ENCODE assay signal across 23 cellular contexts in the genomic region with DNA sequence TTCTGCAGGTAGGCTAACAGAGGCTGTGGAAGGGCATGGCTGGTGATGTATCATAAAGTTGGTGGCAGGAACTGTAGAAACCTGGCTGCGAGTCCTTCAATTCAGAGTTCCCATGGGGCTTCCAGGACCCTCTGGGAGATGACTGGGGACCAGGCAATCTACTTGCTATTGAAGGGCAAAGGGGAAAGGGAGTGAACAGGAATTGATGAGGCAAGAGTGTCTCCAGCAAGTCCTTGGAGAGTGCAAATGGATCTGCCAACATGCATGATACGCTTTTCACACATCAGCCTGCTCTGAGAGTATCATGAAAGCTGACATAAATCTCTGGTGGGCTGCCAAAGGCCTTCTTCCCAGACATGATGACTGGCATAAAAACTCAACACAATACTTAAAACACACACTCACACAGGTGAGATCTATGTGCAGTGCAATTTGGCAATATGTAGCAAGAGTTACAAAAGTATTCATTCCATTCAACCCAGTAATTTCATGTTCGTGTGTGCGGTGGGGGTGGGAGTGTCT.
DNase-seq lines count a peak whose midpoint lies in the region; ATAC-seq, FAIRE-seq and TF ChIP-seq lines count a peak whose summit lies in the region.
"Had no signal": no experiment of that assay in that cellular context is flagged by ENCODE, and none has a peak within 500 bp of the region (broad histone marks: within the 10 kb centered on the region; RNA-seq: fewer than 3 reads in every experiment).

No MANE protein-coding gene starts in this region.

- no peak overlapping the region for H3K4me2 ChIP-seq in HepG2 (ENCODE audit: low read depth, low read length)
- H3K4me2 ChIP-seq: BLaER1 treated with 17β-estradiol and CSF1 and Interleukin-3, amounts not matched to agents 10 nM and 100 nM; GM23338 had no signal

- POLR2A ChIA-PET in HepG2 (lab: Yijun Ruan, JAX), result no interaction called here

- TF ChIP-seq EP300 in HepG2 (IDR thresholded peaks at IDR 0.05; ENCODE audit: low read depth in 2 of 2, low read length in 2 of 2), result no peak
- TF ChIP-seq EP300 in HepG2 (CRISPR knock-in tag; IDR thresholded peaks at IDR 0.05; ENCODE audit: borderline replicate concordance), result no peak

- TF ChIP-seq POLR2A in HepG2 (IDR thresholded peaks at IDR 0.05; ENCODE audit: insufficient read depth in 1 of 2, low read depth in 2 of 2, low read length in 2 of 2) (no peak), right lobe of liver (IDR thresholded peaks at IDR 0.05) (no peak)

- H3K36me3 ChIP-seq in right atrium auricular region (no peaks in the 10 kb centered on the region), HepG2 (replicated peaks in 1 of 2; ENCODE audit: control insufficient read depth in 1 of 2, insufficient read depth in 2 of 2, low read length in 2 of 2) (no peaks in the 10 kb centered on the region), right lobe of liver (no peaks in the 10 kb centered on the region), subcutaneous abdominal adipose tissue (ENCODE audit: control insufficient read depth in 5 of 5, insufficient read depth in 5 of 5, low read length in 5 of 5) (no peaks in the 10 kb centered on the region)
- H3K36me3 ChIP-seq: BE2C; BLaER1 treated with 17β-estradiol and CSF1 and Interleukin-3, amounts not matched to agents 10 nM and 100 nM had no signal

- no peaks in the 10 kb centered on the region for H3K79me2 ChIP-seq in HepG2 (ENCODE audit: insufficient read depth, low read length)

- no peak overlapping the region for H3K4me3 ChIP-seq in right atrium auricular region
- H3K4me3 ChIP-seq in HepG2 (replicated peaks in 1 of 3; ENCODE audit: insufficient read depth in 1 of 3, low read depth in 2 of 3, low read length in 3 of 3), result no peak overlapping the region
- no peak overlapping the region for H3K4me3 ChIP-seq in right lobe of liver
- no peak overlapping the region for H3K4me3 ChIP-seq in subcutaneous abdominal adipose tissue (ENCODE audit: low read depth in 1 of 5, low read length in 5 of 5)
- H3K4me3 ChIP-seq: BLaER1 treated with 17β-estradiol and CSF1 and Interleukin-3, amounts not matched to agents 10 nM and 100 nM; GM12878; GM23338 had no signal

- CTCF ChIA-PET in HepG2 (lab: Yijun Ruan, JAX; ENCODE audit: low intra/inter-chr PET ratio, low total read pairs), result no interaction called here

- TF ChIP-seq RAD21 in HepG2 (CRISPR knock-in tag; IDR thresholded peaks at IDR 0.05), result no peak

- BruUV-seq in HepG2 (replicated peaks; lab: Mats Ljungman, UMichigan), result no TSS peak

- DNase-seq in left cardiac atrium, result no peak
- no peak for DNase-seq in right atrium auricular region (ENCODE audit: low spot score)
- DNase-seq in HepG2 (ENCODE audit: low spot score), result no peak
- no peak for DNase-seq in right lobe of liver
- no peak for DNase-seq in NCI-H526 treated with DMSO at 0.1 percent for 48 hours (lab: John Stamatoyannopoulos, UW)
- DNase-seq: ACHN; AML-193; BE2C; CD4-positive, alpha-beta T cell; CD8-positive, alpha-beta memory T cell; DMS 273 treated with DMSO at 0.1 percent for 48 hours; DMS79; EL; GDM1; H9 had no signal

- H3K9ac ChIP-seq in HepG2 (ENCODE audit: insufficient read depth, low read depth, low read length) (no peak overlapping the region), subcutaneous abdominal adipose tissue (ENCODE audit: low read length in 5 of 5) (peak overlapping the region in 1 of 5 donors; percentile 42)
- H3K9ac ChIP-seq: BLaER1 treated with 17β-estradiol and CSF1 and Interleukin-3, amounts not matched to agents 10 nM and 100 nM had no signal

- intact Hi-C loops in left cardiac atrium (cut with DNase I), result no loop called here
- intact Hi-C loops in HepG2 (cut with micrococcal nuclease; ENCODE audit: unreplicated experiment), result no loop called here
- intact Hi-C loops in right lobe of liver (cut with DNase I), result no loop called here

- no peak overlapping the region for H2AFZ ChIP-seq in HepG2 (ENCODE audit: low read length)
- H2AFZ ChIP-seq: GM23338 had no signal

- H4K20me1 ChIP-seq in HepG2 (ENCODE audit: insufficient read depth, low read length), result no peaks in the 10 kb centered on the region
- H4K20me1 ChIP-seq: BLaER1 treated with 17β-estradiol and CSF1 and Interleukin-3, amounts not matched to agents 10 nM and 100 nM had no signal

- no peak for TF ChIP-seq CTCF in right atrium auricular region (IDR thresholded peaks at IDR 0.05)
- no peak for TF ChIP-seq CTCF in HepG2 (CRISPR knock-in tag; IDR thresholded peaks at IDR 0.05)
- TF ChIP-seq CTCF in right lobe of liver (IDR thresholded peaks at IDR 0.05), result no peak

- WGBS in HepG2 (ENCODE audit: low lambda C conversion rate), result 18% methylated on average over 4 of the region's 4 CpGs
- 73% methylated on average over 3 of the region's 4 CpGs for WGBS in right lobe of liver (ENCODE audit: insufficient coverage, low coverage, low lambda C conversion rate, missing lambda C conversion rate)

- H3K27ac ChIP-seq in right atrium auricular region, result peak overlapping the region in 1 of 2 donors; percentile 40
- H3K27ac ChIP-seq in HepG2 (ENCODE audit: extremely low read length, insufficient read depth, low read length), result no peak overlapping the region
- no peak overlapping the region for H3K27ac ChIP-seq in right lobe of liver
- H3K27ac ChIP-seq in subcutaneous abdominal adipose tissue (ENCODE audit: low read depth, low read length), result peak overlapping the region; percentile 85
- H3K27ac ChIP-seq: 22Rv1; BLaER1 treated with 17β-estradiol and CSF1 and Interleukin-3, amounts not matched to agents 10 nM and 100 nM had no signal

- no peaks in the 10 kb centered on the region for H3K9me3 ChIP-seq in right atrium auricular region
- H3K9me3 ChIP-seq in HepG2 (ENCODE audit: low read length), result peaks cover 60% of the 10 kb centered on the region
- H3K9me3 ChIP-seq in right lobe of liver, result no peaks in the 10 kb centered on the region
- H3K9me3 ChIP-seq in subcutaneous abdominal adipose tissue (ENCODE audit: control insufficient read depth in 5 of 5, low read length in 5 of 5), result peaks cover 0 to 3% (median 0%) of the 10 kb centered on the region in 5 donors
- H3K9me3 ChIP-seq: BE2C; BLaER1 treated with 17β-estradiol and CSF1 and Interleukin-3, amounts not matched to agents 10 nM and 100 nM had no signal

- H3K4me1 ChIP-seq in right atrium auricular region, result peaks cover 0 to 5% of the 10 kb centered on the region in 2 donors
- no peaks in the 10 kb centered on the region for H3K4me1 ChIP-seq in HepG2 (ENCODE audit: insufficient read depth, low read length)
- H3K4me1 ChIP-seq in right lobe of liver, result no peaks in the 10 kb centered on the region
- peaks cover 6 to 33% (median 20%) of the 10 kb centered on the region in 5 donors for H3K4me1 ChIP-seq in subcutaneous abdominal adipose tissue (ENCODE audit: control insufficient read depth in 5 of 5, insufficient read depth in 5 of 5, low read length in 5 of 5)
- H3K4me1 ChIP-seq: BE2C had no signal

- H3K27me3 ChIP-seq in right atrium auricular region, result no peaks in the 10 kb centered on the region
- no peaks in the 10 kb centered on the region for H3K27me3 ChIP-seq in HepG2 (ENCODE audit: control insufficient read depth in 1 of 2, insufficient read depth in 2 of 2, low read length in 2 of 2)
- no peaks in the 10 kb centered on the region for H3K27me3 ChIP-seq in right lobe of liver
- H3K27me3 ChIP-seq in subcutaneous abdominal adipose tissue (ENCODE audit: control insufficient read depth in 5 of 5, insufficient read depth in 4 of 5, low read length in 5 of 5), result no peaks in the 10 kb centered on the region
- H3K27me3 ChIP-seq: BE2C; BLaER1 treated with 17β-estradiol and CSF1 and Interleukin-3, amounts not matched to agents 10 nM and 100 nM had no signal

- no peak for FAIRE-seq in HepG2 (lab: Jason Lieb, UNC)
- FAIRE-seq: A204.1, D721Med, GM12878 had no signal

- in situ Hi-C loops in HepG2 (cut with HindIII; ENCODE audit: extremely low pct_ligation_motif_present, low pct_unique_long_range_greater_than_20kb), result no loop called here

- ATAC-seq in left cardiac atrium (peak; percentile 11 to 56), HepG2 (no peak), right lobe of liver (no peak)
- ATAC-seq: GM12878, GM23338, HCT116 had no signal

TF ChIP-seq in HepG2, 621 proteins besides CTCF, POLR2A, EP300 and RAD21:
- TF ChIP-seq, protein P1, sequence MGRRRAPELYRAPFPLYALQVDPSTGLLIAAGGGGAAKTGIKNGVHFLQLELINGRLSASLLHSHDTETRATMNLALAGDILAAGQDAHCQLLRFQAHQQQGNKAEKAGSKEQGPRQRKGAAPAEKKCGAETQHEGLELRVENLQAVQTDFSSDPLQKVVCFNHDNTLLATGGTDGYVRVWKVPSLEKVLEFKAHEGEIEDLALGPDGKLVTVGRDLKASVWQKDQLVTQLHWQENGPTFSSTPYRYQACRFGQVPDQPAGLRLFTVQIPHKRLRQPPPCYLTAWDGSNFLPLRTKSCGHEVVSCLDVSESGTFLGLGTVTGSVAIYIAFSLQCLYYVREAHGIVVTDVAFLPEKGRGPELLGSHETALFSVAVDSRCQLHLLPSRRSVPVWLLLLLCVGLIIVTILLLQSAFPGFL (CRISPR knock-in tag; IDR thresholded peaks at IDR 0.05), result no peak
- peak; percentile 45; the same call in 1 of the 2 replicates for TF ChIP-seq NFE2L2 (IDR thresholded peaks at IDR 0.05; ENCODE audit: low read length)

Comparison
In these comparisons a context has a peak if more than half of its experiments do, and no peak if none do; other contexts are left out.
1. ATAC-seq: peak in left cardiac atrium (2 of 2); none in HepG2 (single experiment) and right lobe of liver (0 of 4).